In genomic region chr4:132592850-132593249, GRCh38 we compare ENCODE assay signal across 29 cellular contexts.
"Had no signal": no experiment of that assay in that cellular context is flagged by ENCODE, and none has a peak within 500 bp of the region (broad histone marks: within the 10 kb centered on the region; RNA-seq: fewer than 3 reads in every experiment).

No MANE protein-coding gene starts in this region.

- H3K79me2 ChIP-seq: hepatocyte had no signal

- H3K4me3 ChIP-seq: colonic mucosa, coronary artery, dorsolateral prefrontal cortex, esophagus muscularis mucosa, esophagus squamous epithelium, gastrocnemius medialis, gastroesophageal sphincter, heart left ventricle, heart right ventricle, hepatocyte had no signal

- H3K9me3 Mint-ChIP-seq: dendritic cell treated with granulocyte-macrophage colony-stimulating factor and Interleukin-4, amounts not matched to agents 40 ng/mL and 50 ng/mL, for 4 days; endodermal cell had no signal

- H3K27me3 ChIP-seq: colonic mucosa, dorsolateral prefrontal cortex, esophagus muscularis mucosa, esophagus squamous epithelium, foreskin keratinocyte, gastrocnemius medialis, gastroesophageal sphincter, heart left ventricle, heart right ventricle, hepatocyte had no signal

- H3K4me2 ChIP-seq: hepatocyte had no signal

- H3K4me1 ChIP-seq: colonic mucosa, esophagus muscularis mucosa, esophagus squamous epithelium, gastrocnemius medialis, gastroesophageal sphincter, heart left ventricle, heart right ventricle had no signal

- H3K9me3 ChIP-seq: colonic mucosa, esophagus muscularis mucosa, esophagus squamous epithelium, gastrocnemius medialis, gastroesophageal sphincter, heart left ventricle, heart right ventricle had no signal

- FAIRE-seq: endometrium, endothelial cell of umbilical vein, frontal cortex had no signal

- H3K4me3 Mint-ChIP-seq: dendritic cell treated with granulocyte-macrophage colony-stimulating factor and Interleukin-4, amounts not matched to agents 40 ng/mL and 50 ng/mL, for 4 days; effector memory CD8-positive, alpha-beta T cell; endodermal cell had no signal

- H3K27ac Mint-ChIP-seq: dendritic cell treated with granulocyte-macrophage colony-stimulating factor and Interleukin-4, amounts not matched to agents 40 ng/mL and 50 ng/mL, for 4 days; effector memory CD8-positive, alpha-beta T cell; endodermal cell had no signal

- H3K27me3 Mint-ChIP-seq: dendritic cell treated with granulocyte-macrophage colony-stimulating factor and Interleukin-4, amounts not matched to agents 40 ng/mL and 50 ng/mL, for 4 days; effector memory CD8-positive, alpha-beta T cell had no signal

- H3K36me3 ChIP-seq: colonic mucosa, esophagus muscularis mucosa, esophagus squamous epithelium, gastrocnemius medialis, gastroesophageal sphincter, heart left ventricle, heart right ventricle had no signal

- DNase-seq: colonic mucosa; cortex of kidney; dermis blood vessel endothelial cell; dorsolateral prefrontal cortex; effector CD4-positive, alpha-beta T cell; effector CD8-positive, alpha-beta T cell; effector memory CD4-positive, alpha-beta T cell; effector memory CD8-positive, alpha-beta T cell; erythroblast; esophagus squamous epithelium; foreskin fibroblast; foreskin keratinocyte; foreskin melanocyte; gastrocnemius medialis; glutamatergic neuron; head of caudate nucleus; heart right ventricle had no signal

- H3K27ac ChIP-seq: colonic mucosa, coronary artery, dorsolateral prefrontal cortex, epithelial cell of prostate, esophagus muscularis mucosa, esophagus squamous epithelium, foreskin keratinocyte, gastrocnemius medialis, gastroesophageal sphincter, heart left ventricle, heart right ventricle, hepatocyte had no signal

- H3K4me1 Mint-ChIP-seq: endodermal cell had no signal

- ATAC-seq: effector memory CD8-positive, alpha-beta T cell; esophagus mucosa; gastrocnemius medialis; gastroesophageal sphincter; heart left ventricle; heart right ventricle had no signal

- H2AFZ ChIP-seq: hepatocyte had no signal
